ENCODE assay signal across 14 cellular contexts in genomic region chr10:95438781-95439180, GRCh38.
DNase-seq lines count a peak whose midpoint lies in the region; ATAC-seq and TF ChIP-seq lines count a peak whose summit lies in the region.
"Had no signal": no experiment of that assay in that cellular context is flagged by ENCODE, and none has a peak within 500 bp of the region (broad histone marks: within the 10 kb centered on the region; RNA-seq: fewer than 3 reads in every experiment).

No MANE protein-coding gene starts in this region.

- no peaks in the 10 kb centered on the region for H4K20me1 ChIP-seq in GM23338 (replicated peaks; ENCODE audit: insufficient read depth)

- no peaks in the 10 kb centered on the region for H3K4me1 Mint-ChIP-seq in GM23338

- H3K4me3 ChIP-seq in GM23338, result no peak overlapping the region
- H3K4me3 ChIP-seq in left lung, result no peak overlapping the region
- no peak overlapping the region for H3K4me3 ChIP-seq in stomach smooth muscle (ENCODE audit: low read length in 2 of 2)
- H3K4me3 ChIP-seq: MG63 had no signal

- no peaks in the 10 kb centered on the region for H3K9me3 Mint-ChIP-seq in GM23338

- no peaks in the 10 kb centered on the region for H3K9me2 ChIP-seq in GM23338 (ENCODE audit: insufficient read depth)

- no peaks in the 10 kb centered on the region for H3F3A ChIP-seq in GM23338 (replicated peaks; ENCODE audit: low read depth)

- TF ChIP-seq CTCF in GM23338 (conservative IDR thresholded peaks at IDR 0.05; ENCODE audit: low read depth in 2 of 2) (no peak), left lung (IDR thresholded peaks at IDR 0.05) (no peak)

- no peak overlapping the region for H3K4me2 ChIP-seq in GM23338

- no peak overlapping the region for H2AFZ ChIP-seq in GM23338

- H3K27me3 ChIP-seq in GM23338 (ENCODE audit: insufficient read depth) (no peaks in the 10 kb centered on the region), left lung (no peaks in the 10 kb centered on the region), stomach smooth muscle (ENCODE audit: control insufficient read depth in 1 of 2, insufficient read depth in 2 of 2, low read length in 2 of 2) (no peaks in the 10 kb centered on the region)

- H3K27ac Mint-ChIP-seq in GM23338, result peak overlapping the region; percentile 66; the same call in 1 of the 2 replicates

- no peak for ATAC-seq in GM23338
- ATAC-seq in left lung, result peak; percentile 20
- ATAC-seq in GM21576 (IDR thresholded peaks at IDR 0.05; ENCODE audit: unreplicated experiment), result no peak
- ATAC-seq in esophagus mucosa, result no peak

- H3K4me3 Mint-ChIP-seq in GM23338, result no peak overlapping the region

- H3K4me1 ChIP-seq in GM23338 (ENCODE audit: insufficient read depth) (no peaks in the 10 kb centered on the region; the same call in 1 of the 2 replicates), left lung (no peaks in the 10 kb centered on the region), stomach smooth muscle (ENCODE audit: control insufficient read depth, insufficient read depth, low read length) (peaks cover 88% of the 10 kb centered on the region)

- intact Hi-C loops in left lung (cut with DNase I), result no loop called here

- H3K9me3 ChIP-seq in left lung (no peaks in the 10 kb centered on the region), stomach smooth muscle (ENCODE audit: control insufficient read depth in 2 of 2, low read length in 2 of 2) (no peaks in the 10 kb centered on the region)
- H3K9me3 ChIP-seq: MG63 had no signal

- DNase-seq in GM23338 (ENCODE audit: low spot score), result no peak
- DNase-seq in caudate nucleus (lab: John Stamatoyannopoulos, UW), result no peak
- no peak for DNase-seq in left lung
- no peak for DNase-seq in NCI-H226
- DNase-seq: DMS153, H7, MG63, NCI-H1105 treated with DMSO at 0.1 percent for 48 hours, NCI-H187, NCI-H526 treated with DMSO at 0.1 percent for 48 hours had no signal

- no peaks in the 10 kb centered on the region for H3K79me2 ChIP-seq in GM23338 (replicated peaks; ENCODE audit: insufficient read depth)

- no peak overlapping the region for H3K27ac ChIP-seq in GM23338 (ENCODE audit: low read depth)
- peak overlapping the region; percentile 4 for H3K27ac ChIP-seq in caudate nucleus (ENCODE audit: low read depth, low read length)
- no peak overlapping the region for H3K27ac ChIP-seq in left lung
- peak overlapping the region; percentile 85 for H3K27ac ChIP-seq in stomach smooth muscle (ENCODE audit: low read length)
- H3K27ac ChIP-seq: C4-2B had no signal

- H3K36me3 ChIP-seq in GM23338 (ENCODE audit: insufficient read depth), result no peaks in the 10 kb centered on the region
- peaks cover 0 to 11% of the 10 kb centered on the region in 2 donors for H3K36me3 ChIP-seq in left lung
- H3K36me3 ChIP-seq in stomach smooth muscle (ENCODE audit: control insufficient read depth in 2 of 2, insufficient read depth in 2 of 2, low read length in 2 of 2), result peaks cover 22 to 43% of the 10 kb centered on the region in 2 donors
- H3K36me3 ChIP-seq: MG63 had no signal

- H3K36me3 Mint-ChIP-seq in GM23338 (ENCODE audit: low read depth), result 0 out of 3 replicates have a peak, but pooled peaks cover 7% of the 10 kb centered on the region

- H3K27me3 Mint-ChIP-seq in GM23338 (ENCODE audit: insufficient read depth, low read depth, poor library complexity), result peaks cover 3% of the 10 kb centered on the region

- peak overlapping the region in 1 of 2 donors; percentile 2 for H3K9ac ChIP-seq in stomach smooth muscle (ENCODE audit: low read length in 2 of 2)

TF ChIP-seq in GM23338, 12 proteins besides CTCF, POLR2A, EP300 and RAD21:
- no peak for TF ChIP-seq STAT1 (IDR thresholded peaks at IDR 0.05; ENCODE audit: unreplicated experiment)
- no peak for TF ChIP-seq REST (IDR thresholded peaks at IDR 0.05; ENCODE audit: unreplicated experiment)
- no peak for TF ChIP-seq EZH2 (IDR thresholded peaks at IDR 0.05; ENCODE audit: low read depth, unreplicated experiment)
- TF ChIP-seq ZNF462 (CRISPR knock-in tag; IDR thresholded peaks at IDR 0.05), result no peak

Comparison
In these comparisons a context has a peak if more than half of its experiments do, and no peak if none do; other contexts are left out.
1. H3K27ac ChIP-seq: peak in caudate nucleus (single experiment) and stomach smooth muscle (single experiment); none in GM23338 (single experiment) and left lung (0 of 2).